Comparison of ENCODE assay signal across 8 cellular contexts in genomic region chrX:107628662-107629532, GRCh38. TPM values are rescaled to one million over a fixed set of nuclear protein-coding genes. Genes with fewer than 3 reads are reported as not detected.
DNase-seq lines count a peak whose midpoint lies in the region; ATAC-seq lines count a peak whose summit lies in the region.

No MANE protein-coding gene starts in this region.

- H3K36me3 ChIP-seq in ACC112 (ENCODE audit: insufficient read depth, low read length), result no peaks in the 10 kb centered on the region

- H3K79me2 ChIP-seq in ACC112 (ENCODE audit: control insufficient read depth, insufficient read depth, low read length, unreplicated experiment), result peaks cover 41% of the 10 kb centered on the region

- ATAC-seq in GM18520 (IDR thresholded peaks at IDR 0.05; ENCODE audit: unreplicated experiment) (peak; percentile 16), HG03045 (IDR thresholded peaks at IDR 0.05; ENCODE audit: unreplicated experiment) (peak; percentile 38), esophagus mucosa (peak; percentile 40)
- peak; percentile 58 to 66 for ATAC-seq in naive thymus-derived CD8-positive, alpha-beta T cell

- no peaks in the 10 kb centered on the region for H3K9me3 Mint-ChIP-seq in naive thymus-derived CD8-positive, alpha-beta T cell
- no peaks in the 10 kb centered on the region for H3K9me3 Mint-ChIP-seq in stimulated activated naive CD8-positive, alpha-beta T cell treated with anti-CD3 and anti-CD28 coated beads, Interleukin-15, Interleukin-2, amounts not matched to agents 100 ng/mL and 50 ng/mL, for 24 hours

- peaks cover 0 to 5% (median 0%) of the 10 kb centered on the region in 3 donors for H3K36me3 Mint-ChIP-seq in naive thymus-derived CD8-positive, alpha-beta T cell
- peaks cover 11% of the 10 kb centered on the region for H3K36me3 Mint-ChIP-seq in stimulated activated naive CD8-positive, alpha-beta T cell treated with anti-CD3 and anti-CD28 coated beads, Interleukin-15, Interleukin-2, amounts not matched to agents 100 ng/mL and 50 ng/mL, for 24 hours (ENCODE audit: low read depth)

- H3K4me1 ChIP-seq in ACC112 (ENCODE audit: control insufficient read depth, insufficient read depth, low read length, unreplicated experiment), result peaks cover 22% of the 10 kb centered on the region

- H3K4me1 Mint-ChIP-seq in naive thymus-derived CD8-positive, alpha-beta T cell, result peaks cover 8 to 41% (median 30%) of the 10 kb centered on the region in 4 donors
- H3K4me1 Mint-ChIP-seq in stimulated activated naive CD8-positive, alpha-beta T cell treated with anti-CD3 and anti-CD28 coated beads, Interleukin-15, Interleukin-2, amounts not matched to agents 100 ng/mL and 50 ng/mL, for 24 hours (ENCODE audit: low read depth), result peaks cover 30% of the 10 kb centered on the region

- peak overlapping the region; percentile 94 for H3K4me3 ChIP-seq in ACC112 (ENCODE audit: low read depth, low read length)

- POLR2A ChIA-PET in naive thymus-derived CD8-positive, alpha-beta T cell (lab: Charles Lee), result interaction anchor here (0.6 to 1.8 kb wide), 14 partner anchors 11 to 630 kb away, joined by 3 to 13 read pairs (median 4); partner anchors contain the start of genes MID2 and PSMD10

- H3K27me3 Mint-ChIP-seq in naive thymus-derived CD8-positive, alpha-beta T cell, result no peaks in the 10 kb centered on the region
- H3K27me3 Mint-ChIP-seq in stimulated activated naive CD8-positive, alpha-beta T cell treated with anti-CD3 and anti-CD28 coated beads, Interleukin-15, Interleukin-2, amounts not matched to agents 100 ng/mL and 50 ng/mL, for 24 hours, result no peaks in the 10 kb centered on the region

- peak overlapping the region; percentile 87 to 97 (median 94) for H3K4me3 Mint-ChIP-seq in naive thymus-derived CD8-positive, alpha-beta T cell
- peak overlapping the region; percentile 96 for H3K4me3 Mint-ChIP-seq in stimulated activated naive CD8-positive, alpha-beta T cell treated with anti-CD3 and anti-CD28 coated beads, Interleukin-15, Interleukin-2, amounts not matched to agents 100 ng/mL and 50 ng/mL, for 24 hours

- peak overlapping the region; percentile 70; the same call in 1 of the 2 replicates for H3K27ac ChIP-seq in ACC112 (ENCODE audit: low read depth, low read length)

- peak overlapping the region; percentile 87 for H2AFZ ChIP-seq in ACC112 (ENCODE audit: low read length, unreplicated experiment)

- DNase-seq in NCI-H69 (lab: John Stamatoyannopoulos, UW), result peak; percentile 67
- peak; percentile 71 for DNase-seq in activated CD8-positive, alpha-beta memory T cell treated with anti-CD3 and anti-CD28 coated beads, Interleukin-2, amount 50 U/mL, for 48 hours
- DNase-seq in naive thymus-derived CD8-positive, alpha-beta T cell, result peak in 9 of 10 donors; percentile 17 to 84 (median 56)

- H3K27ac Mint-ChIP-seq in naive thymus-derived CD8-positive, alpha-beta T cell, result peak overlapping the region; percentile 87 to 97 (median 94)
- H3K27ac Mint-ChIP-seq in stimulated activated naive CD8-positive, alpha-beta T cell treated with anti-CD3 and anti-CD28 coated beads, Interleukin-15, Interleukin-2, amounts not matched to agents 100 ng/mL and 50 ng/mL, for 24 hours, result peak overlapping the region; percentile 90

- H3K27me3 ChIP-seq in ACC112 (ENCODE audit: insufficient read depth, low read length), result no peaks in the 10 kb centered on the region

RNA-seq across cellular contexts. Expression of gene PRPS1, which starts 0.6 kb away (rescaled TPM):
- 14.6 TPM for total RNA-seq in esophagus mucosa
- total RNA-seq in naive thymus-derived CD8-positive, alpha-beta T cell, result 10 to 100 TPM; 62.4 to 66.3 TPM
- 10 to 100 TPM; 53.8 to 61.6 (median 56.7) TPM for polyA plus RNA-seq in naive thymus-derived CD8-positive, alpha-beta T cell

Comparison
In these comparisons a context has a peak if more than half of its experiments do, and no peak if none do; other contexts are left out.
1. Peak in every context shown above with its lines: DNase-seq, ATAC-seq, H3K4me3 ChIP-seq and H3K27ac ChIP-seq.